Comparison of ENCODE assay signal across 26 cellular contexts in genomic region chr14:105067969-105068301, GRCh38. TPM values are rescaled to one million over a fixed set of nuclear protein-coding genes. Genes with fewer than 3 reads are reported as not detected.
DNase-seq lines count a peak whose midpoint lies in the region; ATAC-seq, FAIRE-seq and TF ChIP-seq lines count a peak whose summit lies in the region.
"Had no signal": no experiment of that assay in that cellular context is flagged by ENCODE, and none has a peak within 500 bp of the region (broad histone marks: within the 10 kb centered on the region; RNA-seq: fewer than 3 reads in every experiment).

No MANE protein-coding gene starts in this region.

- H3K9me2 ChIP-seq in OCI-LY7 (ENCODE audit: insufficient read depth, low read length): no peaks in the 10 kb centered on the region
- H3K9me2 ChIP-seq: SK-N-SH had no signal

- TF ChIP-seq CTCF in GM12878 (IDR thresholded peaks at IDR 0.05 in 2 of 3, conservative IDR thresholded peaks at IDR 0.05 in 1 of 3; ENCODE audit: control insufficient read depth in 2 of 3, extremely low read depth in 1 of 3, insufficient read depth in 1 of 3, low read depth in 3 of 3, low read length in 3 of 3): no peak
- no peak for TF ChIP-seq CTCF in OCI-LY7 (conservative IDR thresholded peaks at IDR 0.05; ENCODE audit: low read length)

- in situ Hi-C loops in GM12878 (cut with MboI): no loop called here

- no peaks in the 10 kb centered on the region for H3K36me3 ChIP-seq in BLaER1 treated with 17β-estradiol and CSF1 and Interleukin-3, amounts not matched to agents 10 nM and 100 nM
- H3K36me3 ChIP-seq in CD4-positive, alpha-beta memory T cell (ENCODE audit: insufficient read depth, low read length): no peaks in the 10 kb centered on the region
- H3K36me3 ChIP-seq in GM12878 (ENCODE audit: control insufficient read depth in 2 of 2, insufficient read depth in 2 of 2, low read length in 1 of 2) (no peaks in the 10 kb centered on the region), OCI-LY7 (ENCODE audit: insufficient read depth, low read length) (no peaks in the 10 kb centered on the region)
- H3K36me3 ChIP-seq: breast epithelium, ovary, tibial artery, WERI-Rb-1 had no signal

- WGBS in GM12878 (ENCODE audit: insufficient coverage, insufficient replicate concordance, low lambda C conversion rate, missing lambda C conversion rate): 87% methylated on average over 12 of the region's 12 CpGs

- H3K4me3 ChIP-seq in BLaER1 treated with 17β-estradiol and CSF1 and Interleukin-3, amounts not matched to agents 10 nM and 100 nM: no peak overlapping the region
- H3K4me3 ChIP-seq in CD4-positive, alpha-beta memory T cell (ENCODE audit: low read length in 2 of 2): peak overlapping the region in 1 of 2 donors; percentile 35
- H3K4me3 ChIP-seq in GM12878 (no peak overlapping the region), OCI-LY7 (ENCODE audit: low read depth, low read length, poor library complexity, severe bottlenecking) (no peak overlapping the region)
- H3K4me3 ChIP-seq: breast epithelium, hepatocyte, ovary, tibial artery had no signal

- peak overlapping the region in 2 of 8 donors; percentile 65 to 75 for H3K4me3 Mint-ChIP-seq in CD4-positive, alpha-beta memory T cell
- H3K4me3 Mint-ChIP-seq in natural killer cell treated with Interleukin-12 subunit alpha and Interleukin-12 subunit beta and Interleukin-15 and Interleukin-18, amount 100 ng/mL, for 72 hours: no peak overlapping the region
- H3K4me3 Mint-ChIP-seq: H9 had no signal

- H3K27ac Mint-ChIP-seq in CD4-positive, alpha-beta memory T cell: peak overlapping the region; percentile 92 to 100 (median 99)
- peak overlapping the region; percentile 98 for H3K27ac Mint-ChIP-seq in natural killer cell treated with Interleukin-12 subunit alpha and Interleukin-12 subunit beta and Interleukin-15 and Interleukin-18, amount 100 ng/mL, for 72 hours
- H3K27ac Mint-ChIP-seq: H9 had no signal

- no peaks in the 10 kb centered on the region for H4K20me1 ChIP-seq in BLaER1 treated with 17β-estradiol and CSF1 and Interleukin-3, amounts not matched to agents 10 nM and 100 nM
- H4K20me1 ChIP-seq in GM12878 (ENCODE audit: control insufficient read depth, insufficient read depth) (no peaks in the 10 kb centered on the region), OCI-LY7 (ENCODE audit: insufficient read depth, low read length) (no peaks in the 10 kb centered on the region)

- SMC1A ChIA-PET in GM12878 (lab: Charles Lee; ENCODE audit: uncharacterized antibody, unreplicated experiment): interaction anchor here (1.3 to 7.8 kb wide), 2 partner anchors 14 to 18 kb away, joined by 4 to 47 read pairs; no protein-coding TSS in a partner anchor

- RAD21 ChIA-PET in GM12878 (lab: Charles Lee; ENCODE audit: unreplicated experiment): no interaction called here

- peak overlapping the region; percentile 96 to 100 (median 98) for H3K4me2 ChIP-seq in BLaER1 treated with 17β-estradiol and CSF1 and Interleukin-3, amounts not matched to agents 10 nM and 100 nM
- H3K4me2 ChIP-seq in GM12878 (ENCODE audit: control insufficient read depth, insufficient read depth) (peak overlapping the region; percentile 98), OCI-LY7 (ENCODE audit: low read length) (no peak overlapping the region)
- H3K4me2 ChIP-seq: hepatocyte, SK-N-SH had no signal

- H2AFZ ChIP-seq in GM12878 (ENCODE audit: control insufficient read depth, low read depth, low read length): no peak overlapping the region
- H2AFZ ChIP-seq in OCI-LY7 (ENCODE audit: low read length): no peak overlapping the region
- H2AFZ ChIP-seq: hepatocyte had no signal

- H3K4me1 ChIP-seq in BLaER1 treated with 17β-estradiol and CSF1 and Interleukin-3, amounts not matched to agents 10 nM and 100 nM: peaks cover 91 to 100% (median 97%) of the 10 kb centered on the region in 10 experiments
- H3K4me1 ChIP-seq in CD4-positive, alpha-beta memory T cell (ENCODE audit: insufficient read depth, low read length): peaks cover 71% of the 10 kb centered on the region
- H3K4me1 ChIP-seq in GM12878 (ENCODE audit: control insufficient read depth, insufficient read depth, low read length) (peaks cover 61% of the 10 kb centered on the region), OCI-LY7 (ENCODE audit: insufficient read depth, low read length, poor library complexity, severe bottlenecking) (peaks cover 26% of the 10 kb centered on the region)
- H3K4me1 ChIP-seq: breast epithelium, foreskin keratinocyte, tibial artery had no signal

- TF ChIP-seq RAD21 in GM12878 (IDR thresholded peaks at IDR 0.05; ENCODE audit: insufficient read depth, low read depth, low read length): no peak

- POLR2A ChIA-PET in CD4-positive, alpha-beta memory T cell (lab: Charles Lee; ENCODE audit: partially characterized antibody): interaction anchor here (0.8 to 12.5 kb wide), 9 partner anchors 8 to 418 kb away, joined by 3 to 230 read pairs (median 5); partner anchors contain the start of genes CDCA4 and PACS2
- POLR2A ChIA-PET in GM12878 (lab: Charles Lee): no interaction called here
- POLR2A ChIA-PET in OCI-LY7 (lab: Charles Lee): interaction anchor here (0.8 kb wide), 1 partner anchor 221 kb away, joined by 3 read pairs; no protein-coding TSS in a partner anchor

- BruUV-seq in GM12878 (replicated peaks; lab: Mats Ljungman, UMichigan): no TSS peak
- BruUV-seq in OCI-LY7 (replicated peaks; lab: Mats Ljungman, UMichigan): no TSS peak

- peaks cover 0 to 7% of the 10 kb centered on the region in 2 donors for H3K36me3 Mint-ChIP-seq in CD4-positive, alpha-beta memory T cell
- H3K36me3 Mint-ChIP-seq in natural killer cell treated with Interleukin-12 subunit alpha and Interleukin-12 subunit beta and Interleukin-15 and Interleukin-18, amount 100 ng/mL, for 72 hours: no peaks in the 10 kb centered on the region

- TF ChIP-seq EP300 in GM12878 (IDR thresholded peaks at IDR 0.05; ENCODE audit: borderline replicate concordance in 1 of 2, control insufficient read depth in 1 of 2, low read depth in 2 of 2, low read length in 2 of 2): no peak

- no peak for TF ChIP-seq POLR2A in GM12878 (IDR thresholded peaks at IDR 0.05; ENCODE audit: low read depth, low read length)

- no peaks in the 10 kb centered on the region for H3K27me3 ChIP-seq in BLaER1 treated with 17β-estradiol and CSF1 and Interleukin-3, amounts not matched to agents 10 nM and 100 nM
- H3K27me3 ChIP-seq in CD4-positive, alpha-beta memory T cell (ENCODE audit: insufficient read depth, low read length): no peaks in the 10 kb centered on the region
- H3K27me3 ChIP-seq in GM12878 (replicated peaks in 1 of 2; ENCODE audit: control insufficient read depth in 2 of 2, insufficient read depth in 2 of 2, low read length in 1 of 2): no peaks in the 10 kb centered on the region
- H3K27me3 ChIP-seq: hepatocyte, ovary had no signal

- H3K9me3 Mint-ChIP-seq in CD4-positive, alpha-beta memory T cell: no peaks in the 10 kb centered on the region
- H3K9me3 Mint-ChIP-seq in natural killer cell treated with Interleukin-12 subunit alpha and Interleukin-12 subunit beta and Interleukin-15 and Interleukin-18, amount 100 ng/mL, for 72 hours: no peaks in the 10 kb centered on the region
- H3K9me3 Mint-ChIP-seq: H9; stimulated activated naive CD8-positive, alpha-beta T cell treated with anti-CD3 and anti-CD28 coated beads, Interleukin-15, Interleukin-2, amounts not matched to agents 100 ng/mL and 50 ng/mL, for 24 hours; T-helper 2 cell treated with Interferon-gamma antibody and Interleukin-4, amounts not matched to agents 5 μg/mL and 100 μg/mL, for 36 hours had no signal

- CTCF ChIA-PET in CD4-positive, alpha-beta memory T cell (lab: Charles Lee; ENCODE audit: partially characterized antibody): interaction anchor here (1.3 to 12.3 kb wide), 3 partner anchors 20 to 92 kb away, joined by 3 to 163 read pairs (median 9); no protein-coding TSS in a partner anchor
- CTCF ChIA-PET in GM12878 (lab: Yijun Ruan, JAX) (interaction anchor here (3.0 to 11.9 kb wide), 2 partner anchors 20 to 22 kb away, joined by 17 to 114 read pairs; no protein-coding TSS in a partner anchor), OCI-LY7 (lab: Charles Lee; ENCODE audit: unreplicated experiment) (no interaction called here)

- H3K27ac ChIP-seq in BLaER1 treated with 17β-estradiol and CSF1 and Interleukin-3, amounts not matched to agents 10 nM and 100 nM: peak overlapping the region in 6 of 11 experiments; percentile 88 to 96 (median 94); a peak in 8 of 22 replicates
- peak overlapping the region; percentile 93 for H3K27ac ChIP-seq in CD4-positive, alpha-beta memory T cell (ENCODE audit: low read depth, low read length)
- H3K27ac ChIP-seq in GM12878 (ENCODE audit: control insufficient read depth, insufficient read depth) (peak overlapping the region; percentile 93), OCI-LY7 (ENCODE audit: low read depth, low read length, poor library complexity, severe bottlenecking) (no peak overlapping the region)
- H3K27ac ChIP-seq: breast epithelium, foreskin keratinocyte, hepatocyte, ovary, tibial artery, WERI-Rb-1 had no signal

- intact Hi-C loops in CD4-positive, alpha-beta memory T cell (cut with micrococcal nuclease): no loop called here
- intact Hi-C loops in GM12878 (cut with micrococcal nuclease; ENCODE audit: unreplicated experiment) (loop anchor here (5.0 to 10.0 kb wide), 2 partner anchors 46 to 417 kb away; partner anchors contain the start of genes CDCA4 and CRIP1), OCI-LY7 (cut with micrococcal nuclease; ENCODE audit: unreplicated experiment) (no loop called here)

- H3K9ac ChIP-seq in BLaER1 treated with 17β-estradiol and CSF1 and Interleukin-3, amounts not matched to agents 10 nM and 100 nM: peak overlapping the region in 5 of 11 experiments; percentile 15 to 93 (median 88); a peak in 4 of 22 replicates
- no peak overlapping the region for H3K9ac ChIP-seq in GM12878 (ENCODE audit: control insufficient read depth, insufficient read depth, low read length)
- H3K9ac ChIP-seq: SK-N-SH had no signal

- H3K79me2 ChIP-seq in GM12878 (ENCODE audit: control insufficient read depth, insufficient read depth, low read length) (peaks cover 43% of the 10 kb centered on the region), OCI-LY7 (ENCODE audit: insufficient read depth, low read depth, low read length) (no peaks in the 10 kb centered on the region)
- H3K79me2 ChIP-seq: hepatocyte had no signal

- H3K4me1 Mint-ChIP-seq in CD4-positive, alpha-beta memory T cell: peaks cover 30 to 81% (median 53%) of the 10 kb centered on the region in 4 donors
- peaks cover 49 to 61% of the 10 kb centered on the region in 2 donors for H3K4me1 Mint-ChIP-seq in natural killer cell treated with Interleukin-12 subunit alpha and Interleukin-12 subunit beta and Interleukin-15 and Interleukin-18, amount 100 ng/mL, for 72 hours (ENCODE audit: low read depth in 2 of 2)

- H3K27me3 Mint-ChIP-seq in CD4-positive, alpha-beta memory T cell: no peaks in the 10 kb centered on the region
- no peaks in the 10 kb centered on the region for H3K27me3 Mint-ChIP-seq in natural killer cell treated with Interleukin-12 subunit alpha and Interleukin-12 subunit beta and Interleukin-15 and Interleukin-18, amount 100 ng/mL, for 72 hours
- H3K27me3 Mint-ChIP-seq: stimulated activated naive CD8-positive, alpha-beta T cell treated with anti-CD3 and anti-CD28 coated beads, Interleukin-15, Interleukin-2, amounts not matched to agents 100 ng/mL and 50 ng/mL, for 24 hours had no signal

- no peaks in the 10 kb centered on the region for H3K9me3 ChIP-seq in BLaER1 treated with 17β-estradiol and CSF1 and Interleukin-3, amounts not matched to agents 10 nM and 100 nM (replicated peaks in 1 of 11)
- H3K9me3 ChIP-seq in CD4-positive, alpha-beta memory T cell (ENCODE audit: control insufficient read depth in 1 of 2, low read length in 2 of 2): no peaks in the 10 kb centered on the region
- H3K9me3 ChIP-seq in GM12878 (replicated peaks; ENCODE audit: control insufficient read depth, insufficient read depth, low read length) (no peaks in the 10 kb centered on the region), OCI-LY7 (ENCODE audit: low read length) (no peaks in the 10 kb centered on the region)
- H3K9me3 ChIP-seq: breast epithelium, Caco-2, ovary, SK-N-SH, tibial artery had no signal

- DNase-seq in CD4-positive, alpha-beta memory T cell: no peak
- DNase-seq in GM12878 (ENCODE audit: low read depth, low spot score) (no peak), OCI-LY7 (ENCODE audit: low spot score) (no peak)
- DNase-seq in natural killer cell treated with Interleukin-12 subunit alpha and Interleukin-12 subunit beta and Interleukin-15 and Interleukin-18, amount 100 ng/mL, for 72 hours (ENCODE audit: low spot score): no peak
- DNase-seq: amniotic stem cell, Caco-2, DND-41, foreskin keratinocyte, H9, NCI-H1694 treated with DMSO at 0.1 percent for 48 hours, NCI-H526 treated with DMSO at 0.1 percent for 48 hours, ovary, SK-N-SH, WERI-Rb-1 had no signal

- ATAC-seq in GM12878: no peak
- no peak for ATAC-seq in natural killer cell treated with Interleukin-12 subunit alpha and Interleukin-12 subunit beta and Interleukin-15 and Interleukin-18, amount 100 ng/mL, for 72 hours
- no peak for ATAC-seq in HG03045 (IDR thresholded peaks at IDR 0.05; ENCODE audit: unreplicated experiment)
- no peak for ATAC-seq in HG03159 (IDR thresholded peaks at IDR 0.05; ENCODE audit: unreplicated experiment)
- ATAC-seq: esophagus mucosa, left lobe of liver had no signal

- FAIRE-seq in GM12878 (lab: Jason Lieb, UNC): no peak
- FAIRE-seq: colon had no signal

RNA-seq across cellular contexts. Expression of gene GPR132, which starts 2.7 kb away (rescaled TPM):
- 10 to 100 TPM; 47.3 to 49.2 TPM for total RNA-seq in CD4-positive, alpha-beta memory T cell
- polyA plus RNA-seq in CD4-positive, alpha-beta memory T cell: 10 to 100 TPM in 1 of 2 donors, 1 to 10 TPM in 1; 4.9 to 40.0 TPM
- 118 and 130 TPM in 2 replicates for total RNA-seq in GM12878 (2013; cell fraction: nucleolus; rRNA removed)
- total RNA-seq in GM12878 (2014; rRNA removed) (45.8 and 49.3 TPM in 2 replicates), GM12878 (2014; rRNA removed; fragmentation: Illumina TruSeq; extraction: Trizol) (20.3 and 21.0 TPM in 2 replicates), GM12878 (2021) (39.6 and 40.3 TPM in 2 replicates), OCI-LY7 (2022) (1.9 and 3.0 TPM in 2 replicates)
- 9.9 TPM for polyA plus RNA-seq in GM12878 (2011; ENCODE audit: low read depth)
- polyA plus RNA-seq in GM12878 (2011; rRNA removed) (10.2 and 14.9 TPM in 2 replicates), GM12878 (2014; fragmentation: Illumina TruSeq; extraction: Trizol) (4.9 and 14.5 TPM in 2 replicates), GM12878 (2014; fragmentation: Nextera tagmentation; extraction: Ambion mirVana) (1 to 10 TPM; 1.9 to 2.2 TPM), GM12878 (2014; rRNA removed) (30.0 and 30.7 TPM in 2 replicates), GM12878 (2016; fragmentation: Nextera tagmentation; extraction: Ambion mirVana) (10 to 100 TPM; 19.8 to 21.7 TPM)
- polyA plus RNA-seq in GM12878 (2011; cell fraction: cytosol; rRNA removed): 23.7 and 36.1 TPM in 2 replicates
- 47.6 and 57.0 TPM in 2 replicates for polyA plus RNA-seq in GM12878 (2011; cell fraction: nucleus; rRNA removed)
- polyA plus RNA-seq in GM12878 (2012): 22.6 and 24.5 TPM in 2 replicates
- polyA minus RNA-seq in GM12878 (2011; rRNA and poly(A)+ RNA removed): 38.5 and 63.1 TPM in 2 replicates
- polyA minus RNA-seq in GM12878 (2011; cell fraction: cytosol; rRNA and poly(A)+ RNA removed): 15.9 and 17.0 TPM in 2 replicates
- 15.6 and 33.9 TPM in 2 replicates for polyA minus RNA-seq in GM12878 (2011; cell fraction: nucleus; rRNA and poly(A)+ RNA removed)
- 10 to 100 TPM; 80.9 to 88.3 TPM for total RNA-seq in natural killer cell treated with Interleukin-12 subunit alpha and Interleukin-12 subunit beta and Interleukin-15 and Interleukin-18, amount 100 ng/mL, for 72 hours
- total RNA-seq in OCI-LY7 (2014; rRNA removed; shearing (Covaris generic)): 0.10 and 1.0 TPM in 2 replicates
- total RNA-seq: Caco-2, foreskin keratinocyte, LHCN-M2 had no signal
- polyA plus RNA-seq: foreskin keratinocyte, SK-N-SH had no signal

RNA-seq across cellular contexts. Expression of gene CDCA4, which starts 47.1 kb away (rescaled TPM):
- 10 to 100 TPM; 17.1 to 19.0 TPM for total RNA-seq in CD4-positive, alpha-beta memory T cell
- 10 to 100 TPM; 18.7 to 20.9 TPM for polyA plus RNA-seq in CD4-positive, alpha-beta memory T cell
- 26.9 and 31.0 TPM in 2 replicates for total RNA-seq in GM12878 (2013; cell fraction: nucleolus; rRNA removed)
- 59.0 and 62.9 TPM in 2 replicates for total RNA-seq in GM12878 (2014; rRNA removed)
- total RNA-seq in GM12878 (2014; rRNA removed; fragmentation: Illumina TruSeq; extraction: Trizol): 28.7 and 30.1 TPM in 2 replicates
- total RNA-seq in GM12878 (2021): 56.3 and 60.2 TPM in 2 replicates
- 12.7 TPM for polyA plus RNA-seq in GM12878 (2011; ENCODE audit: low read depth)
- polyA plus RNA-seq in GM12878 (2011; rRNA removed): 35.4 and 48.5 TPM in 2 replicates
- 50.6 and 63.1 TPM in 2 replicates for polyA plus RNA-seq in GM12878 (2011; cell fraction: cytosol; rRNA removed)
- 32.4 and 40.6 TPM in 2 replicates for polyA plus RNA-seq in GM12878 (2011; cell fraction: nucleus; rRNA removed)
- polyA plus RNA-seq in GM12878 (2012): 27.2 and 36.2 TPM in 2 replicates
- 14.4 and 23.3 TPM in 2 replicates for polyA plus RNA-seq in GM12878 (2014; fragmentation: Illumina TruSeq; extraction: Trizol)
- polyA plus RNA-seq in GM12878 (2014; fragmentation: Nextera tagmentation; extraction: Ambion mirVana): 10 to 100 TPM; 10.4 to 16.1 TPM
- 55.7 and 59.3 TPM in 2 replicates for polyA plus RNA-seq in GM12878 (2014; rRNA removed)
- 10 to 100 TPM; 61.7 to 64.0 TPM for polyA plus RNA-seq in GM12878 (2016; fragmentation: Nextera tagmentation; extraction: Ambion mirVana)
- 25.7 and 41.9 TPM in 2 replicates for polyA minus RNA-seq in GM12878 (2011; rRNA and poly(A)+ RNA removed)
- 16.9 and 21.2 TPM in 2 replicates for polyA minus RNA-seq in GM12878 (2011; cell fraction: cytosol; rRNA and poly(A)+ RNA removed)
- 8.0 and 14.2 TPM in 2 replicates for polyA minus RNA-seq in GM12878 (2011; cell fraction: nucleus; rRNA and poly(A)+ RNA removed)
- 10 to 100 TPM; 39.9 to 71.5 TPM for total RNA-seq in natural killer cell treated with Interleukin-12 subunit alpha and Interleukin-12 subunit beta and Interleukin-15 and Interleukin-18, amount 100 ng/mL, for 72 hours
- 109 and 110 TPM in 2 replicates for total RNA-seq in OCI-LY7 (2014; rRNA removed; shearing (Covaris generic))
- 74.0 and 79.5 TPM in 2 replicates for total RNA-seq in OCI-LY7 (2022)

Comparison
In these comparisons a context has a peak if more than half of its experiments do, and no peak if none do; other contexts are left out.
1. RNA of gene GPR132, which starts 2.7 kb away (total RNA-seq): 80.9 to 88.3 TPM in natural killer cell treated with Interleukin-12 subunit alpha and Interleukin-12 subunit beta and Interleukin-15 and Interleukin-18, amount 100 ng/mL, for 72 hours, 47.3 to 49.2 TPM in CD4-positive, alpha-beta memory T cell and 20.3 to 130 TPM in GM12878; 0.10 to 3.0 TPM in OCI-LY7; every median in the first group is over 4 times any median in the second.